ENCODE assay signal across 37 cellular contexts in genomic region chrX:2547746-2548145, GRCh38.
"Had no signal": no experiment of that assay in that cellular context is flagged by ENCODE, and none has a peak within 500 bp of the region (broad histone marks: within the 10 kb centered on the region; RNA-seq: fewer than 3 reads in every experiment).

No MANE protein-coding gene starts in this region.

- H3K4me2 ChIP-seq: PC-9 had no signal

- DNase-seq: activated B cell treated with CpG ODN at 0.5 μM for 24 hours; activated CD4-positive, alpha-beta memory T cell treated with anti-CD3 and anti-CD28 coated beads for 36 hours; activated CD4-positive, alpha-beta T cell treated with anti-CD3 and anti-CD28 coated beads for 4 hours; activated CD4-positive, alpha-beta T cell treated with anti-CD3 and anti-CD28 coated beads, Interleukin-2, amount 50 U/mL, for 1 hour; activated CD4-positive, CD25-positive, alpha-beta regulatory T cell treated with anti-CD3 and anti-CD28 coated beads, Interleukin-2, amount 50 U/mL, for 72 hours; activated CD8-positive, alpha-beta memory T cell treated with anti-CD3 and anti-CD28 coated beads for 24 hours; activated effector memory CD4-positive, alpha-beta T cell treated with anti-CD3 and anti-CD28 coated beads, Interleukin-2, amount 50 U/mL, for 16 hours; activated naive CD4-positive, alpha-beta T cell; activated naive CD4-positive, alpha-beta T cell treated with anti-CD3 and anti-CD28 coated beads, Interleukin-2, amount 50 U/mL, for 16 hours; activated naive CD8-positive, alpha-beta T cell treated with anti-CD3 and anti-CD28 coated beads for 36 hours; activated T-cell treated with anti-CD3 and anti-CD28 coated beads, Interleukin-2, amount 50 U/mL, for 1 hour; activated T-cell treated with anti-CD3 and anti-CD28 coated beads, Interleukin-2, amount 50 U/mL, for 72 hours; amniotic stem cell; MV-4-11; NCI-H1092 treated with DMSO at 0.1 percent for 48 hours; NCI-H1417; NCI-H146; NCI-H187; NCI-H2029 treated with DMSO at 0.1 percent for 48 hours; NCI-H2107; NCI-H2171; NCI-H510A; NCI-H526; NCI-H748 treated with DMSO at 0.1 percent for 48 hours; PC-9; SIG-M5; SW 1271; T-helper 1 cell; T-helper 9 cell had no signal

- H3K36me3 Mint-ChIP-seq: activated CD4-positive, alpha-beta memory T cell treated with anti-CD3 and anti-CD28 coated beads for 36 hours; activated naive CD8-positive, alpha-beta T cell treated with anti-CD3 and anti-CD28 coated beads for 36 hours had no signal

- H3K27ac Mint-ChIP-seq: activated B cell treated with CpG ODN at 0.5 μM for 24 hours; activated CD4-positive, alpha-beta memory T cell treated with anti-CD3 and anti-CD28 coated beads for 36 hours; activated naive CD8-positive, alpha-beta T cell treated with anti-CD3 and anti-CD28 coated beads for 36 hours; activated T-cell treated with anti-CD3 and anti-CD28 coated beads, Interleukin-2, amount 50 U/mL, for 72 hours; activated T-helper 17 cell treated with anti-CD3 and anti-CD28 coated beads, Interleukin-2, amount 50 U/mL, for 72 hours had no signal

- H2AFZ ChIP-seq: PC-9 had no signal

- H3K4me1 ChIP-seq: ascending aorta had no signal

- H3K27me3 ChIP-seq: ascending aorta, cardiac muscle cell had no signal

- H3K36me3 ChIP-seq: ascending aorta, cardiac muscle cell had no signal

- ATAC-seq: activated T-cell treated with anti-CD3 and anti-CD28 coated beads, Interleukin-2, amount 50 U/mL, for 72 hours; activated T-helper 17 cell treated with anti-CD3 and anti-CD28 coated beads, Interleukin-2, amount 50 U/mL, for 72 hours; Right ventricle myocardium inferior; SK-N-SH treated with all-trans-retinoic acid at 6 μM for 48 hours had no signal

- H3K4me1 Mint-ChIP-seq: activated naive CD8-positive, alpha-beta T cell treated with anti-CD3 and anti-CD28 coated beads for 36 hours; activated T-helper 17 cell treated with anti-CD3 and anti-CD28 coated beads, Interleukin-2, amount 50 U/mL, for 72 hours; central memory CD8-positive, alpha-beta T cell had no signal

- H3K9me3 Mint-ChIP-seq: activated T-helper 17 cell treated with anti-CD3 and anti-CD28 coated beads, Interleukin-2, amount 50 U/mL, for 72 hours; central memory CD8-positive, alpha-beta T cell had no signal

- H3K9me3 ChIP-seq: ascending aorta had no signal

- H3K27ac ChIP-seq: ascending aorta, cardiac muscle cell, PC-9, RWPE1, VCaP had no signal

- H3K4me3 ChIP-seq: ascending aorta, cardiac muscle cell, PC-9 had no signal

- H3K4me3 Mint-ChIP-seq: activated B cell treated with CpG ODN at 0.5 μM for 24 hours; activated CD4-positive, alpha-beta memory T cell treated with anti-CD3 and anti-CD28 coated beads for 36 hours; activated naive CD8-positive, alpha-beta T cell treated with anti-CD3 and anti-CD28 coated beads for 36 hours; activated T-cell treated with anti-CD3 and anti-CD28 coated beads, Interleukin-2, amount 50 U/mL, for 72 hours; activated T-helper 17 cell treated with anti-CD3 and anti-CD28 coated beads, Interleukin-2, amount 50 U/mL, for 72 hours; central memory CD8-positive, alpha-beta T cell had no signal
